21 cellular contexts compared by ENCODE assay signal in the genomic region with DNA sequence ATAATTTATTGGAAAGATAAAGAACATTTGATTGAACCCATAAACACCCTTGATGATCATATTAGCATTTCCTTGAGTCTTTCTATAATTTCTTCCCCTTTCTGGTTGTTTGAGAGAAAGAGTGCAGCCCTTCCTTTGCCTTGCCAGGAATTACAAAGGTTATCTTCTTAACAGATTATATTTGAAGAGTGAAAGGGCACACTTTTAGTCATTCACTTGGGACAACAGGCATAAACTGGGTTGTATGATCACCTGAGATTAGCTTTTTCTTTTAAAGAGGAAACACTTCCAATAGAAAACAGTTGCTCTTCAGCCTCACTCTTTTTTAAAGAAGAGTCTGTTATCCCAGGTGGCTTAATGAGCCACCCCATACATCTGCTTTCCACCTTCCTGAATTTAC.
"Had no signal": no experiment of that assay in that cellular context is flagged by ENCODE, and none has a peak within 500 bp of the region (broad histone marks: within the 10 kb centered on the region; RNA-seq: fewer than 3 reads in every experiment).

No MANE protein-coding gene starts in this region.

- H3K4me1 ChIP-seq: SJSA1 had no signal

- DNase-seq: IMR-90, Karpas-422, KG1, MM.1S, NCI-H1092 treated with DMSO at 0.1 percent for 48 hours, NCI-H1436, NCI-H187, NCI-H2029, NCI-H2081 treated with DMSO at 0.1 percent for 48 hours, NCI-H2171, NCI-H226, NCI-H446, NCI-H510A, NCI-H524 treated with DMSO at 0.1 percent for 48 hours, NCI-H69, NCI-H774, Right ventricle myocardium superior, RPMI8226, SIG-M5 had no signal

- H3K27ac ChIP-seq: SJSA1, SK-N-MC had no signal

- H3K4me3 ChIP-seq: SJSA1, SK-N-MC had no signal

- H3K9me3 ChIP-seq: SJSA1 had no signal

- H3K27me3 ChIP-seq: SJSA1 had no signal

- H3K36me3 ChIP-seq: SJSA1 had no signal
